8 cellular contexts compared by ENCODE assay signal in genomic region chr15:48644498-48644826, GRCh38. TPM values are rescaled to one million over a fixed set of nuclear protein-coding genes. Genes with fewer than 3 reads are reported as not detected.
DNase-seq lines count a peak whose midpoint lies in the region; TF ChIP-seq lines count a peak whose summit lies in the region.

No MANE protein-coding gene starts in this region.

- no peak for TF ChIP-seq CTCF in HFF-Myc (IDR thresholded peaks at IDR 0.05; ENCODE audit: low read depth, low read length, missing control alignments)
- no peak for TF ChIP-seq CTCF in suprapubic skin (IDR thresholded peaks at IDR 0.05)

- H3K27me3 ChIP-seq in adipocyte (replicated peaks; ENCODE audit: control insufficient read depth, insufficient read depth, low read length) = no peaks in the 10 kb centered on the region
- peaks cover 24% of the 10 kb centered on the region for H3K27me3 ChIP-seq in suprapubic skin

- H3K4me3 ChIP-seq in HFF-Myc (replicated peaks; ENCODE audit: low read depth, low read length) (peak overlapping the region; percentile 85), adipocyte (ENCODE audit: low read length) (peak overlapping the region; percentile 98), suprapubic skin (peak overlapping the region; percentile 78)

- H3K9me3 Mint-ChIP-seq in immature natural killer cell = no peaks in the 10 kb centered on the region

- no peak for TF ChIP-seq POLR2A in suprapubic skin (IDR thresholded peaks at IDR 0.05)

- peaks cover 21% of the 10 kb centered on the region for H3K36me3 ChIP-seq in adipocyte (ENCODE audit: control insufficient read depth, insufficient read depth, low read length, severe bottlenecking)
- H3K36me3 ChIP-seq in suprapubic skin = no peaks in the 10 kb centered on the region

- no peak overlapping the region for H3K27ac Mint-ChIP-seq in immature natural killer cell

- peak overlapping the region; percentile 86 for H3K27ac ChIP-seq in suprapubic skin

- TF ChIP-seq EP300 in suprapubic skin (IDR thresholded peaks at IDR 0.05) = no peak

- peak overlapping the region in 3 of 5 donors; percentile 21 to 36 (median 36) for H3K4me3 Mint-ChIP-seq in immature natural killer cell

- no peaks in the 10 kb centered on the region for H3K4me1 Mint-ChIP-seq in immature natural killer cell

- peaks cover 45% of the 10 kb centered on the region for H3K4me1 ChIP-seq in adipocyte (ENCODE audit: control insufficient read depth, insufficient read depth, low read length)
- peaks cover 30% of the 10 kb centered on the region for H3K4me1 ChIP-seq in suprapubic skin

- H3K9me3 ChIP-seq in adipocyte (ENCODE audit: control insufficient read depth, low read length) = no peaks in the 10 kb centered on the region
- H3K9me3 ChIP-seq in suprapubic skin = no peaks in the 10 kb centered on the region

- no peaks in the 10 kb centered on the region for H3K36me3 Mint-ChIP-seq in immature natural killer cell

- H3K9ac ChIP-seq in adipocyte (ENCODE audit: low read length) = peak overlapping the region; percentile 98

- DNase-seq in Daoy (ENCODE audit: low read depth) = peak; percentile 55
- no peak for DNase-seq in HFF-Myc (ENCODE audit: extremely low read depth, low read depth)
- DNase-seq in adipocyte (ENCODE audit: low read depth) = no peak
- DNase-seq in immature natural killer cell = no peak
- DNase-seq in suprapubic skin (ENCODE audit: low spot score in 2 of 2) = peak in 1 of 2 donors; percentile 71
- no peak for DNase-seq in NCI-H345 treated with DMSO at 0.1 percent for 48 hours (lab: John Stamatoyannopoulos, UW; ENCODE audit: unreplicated experiment)
- no peak for DNase-seq in stimulated activated CD4-positive, alpha-beta T cell treated with anti-CD3 and anti-CD28 coated beads, Interleukin-4, amount 100 ng/mL, for 4 hours
- no peak for DNase-seq in stimulated activated CD4-positive, alpha-beta T cell treated with anti-CD3 and anti-CD28 coated beads, Interleukin-2, amount 100 ng/mL, for 48 hours

- H3K27me3 Mint-ChIP-seq in immature natural killer cell (ENCODE audit: low read depth in 3 of 3) = peaks cover 2 to 12% (median 3%) of the 10 kb centered on the region in 3 donors

- 1% methylated on average over 12 of the region's 26 CpGs for WGBS in suprapubic skin

RNA-seq across cellular contexts. Expression of gene FBN1, which starts 1.0 kb away (rescaled TPM):
- 73.7 and 80.0 TPM in 2 replicates for total RNA-seq in Daoy (2014; rRNA removed; shearing (Covaris generic))
- under 1 TPM in 1 of 3 donors, not detected in 2; 0.22 TPM for polyA plus RNA-seq in immature natural killer cell
- total RNA-seq in suprapubic skin = 10 to 100 TPM; 12.6 to 24.6 (median 21.0) TPM
